16 cellular contexts compared by ENCODE assay signal in the genomic region with DNA sequence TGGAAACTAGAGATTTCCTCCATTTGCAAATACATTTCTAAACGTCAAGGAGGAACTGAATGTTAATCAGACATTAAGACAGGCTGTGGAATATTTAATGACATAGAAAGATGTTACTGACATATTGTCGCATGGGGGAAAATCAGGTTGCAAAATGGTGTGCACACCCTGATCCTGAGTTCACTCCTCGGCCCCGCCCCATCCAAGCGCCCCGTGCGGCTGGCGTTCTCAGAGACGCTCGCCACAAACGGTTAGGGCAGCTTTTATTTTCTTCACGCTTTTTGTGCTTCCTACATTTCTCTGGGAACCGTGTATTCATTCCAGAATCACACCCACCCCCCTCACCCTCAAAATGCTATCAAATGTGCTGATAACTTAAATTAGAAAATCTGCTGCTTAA. TPM values are rescaled to one million over a fixed set of nuclear protein-coding genes. Genes with fewer than 3 reads are reported as not detected.
DNase-seq lines count a peak whose midpoint lies in the region; ATAC-seq and TF ChIP-seq lines count a peak whose summit lies in the region.
"Had no signal": no experiment of that assay in that cellular context is flagged by ENCODE, and none has a peak within 500 bp of the region (broad histone marks: within the 10 kb centered on the region; RNA-seq: fewer than 3 reads in every experiment).

No MANE protein-coding gene starts in this region.

- no peaks in the 10 kb centered on the region for H3K9me3 Mint-ChIP-seq in CD14-positive monocyte

- CTCF ChIA-PET in SK-N-SH (lab: Yijun Ruan, JAX): interaction anchor here (2.5 kb wide), 1 partner anchor 63 kb away, joined by 7 read pairs; no protein-coding TSS in a partner anchor

- no peak overlapping the region for H3K9ac ChIP-seq in smooth muscle cell (ENCODE audit: low read depth)
- H3K9ac ChIP-seq in SK-N-SH: no peak overlapping the region

- H3K27ac Mint-ChIP-seq in CD14-positive monocyte (peak overlapping the region; percentile 64 to 92 (median 86)), T-helper 17 cell (peak overlapping the region; percentile 85)

- no peak overlapping the region for H2AFZ ChIP-seq in smooth muscle cell (ENCODE audit: low read depth)
- no peak overlapping the region for H2AFZ ChIP-seq in SK-N-SH (ENCODE audit: low read depth)

- TF ChIP-seq EP300 in SK-N-SH (IDR thresholded peaks at IDR 0.05; ENCODE audit: borderline replicate concordance in 1 of 2, low read depth in 1 of 2, low read length in 1 of 2): no peak

- H3K27ac ChIP-seq in left lung (peak overlapping the region in 1 of 2 donors; percentile 3), smooth muscle cell (ENCODE audit: low read depth) (no peak overlapping the region), thyroid gland (no peak overlapping the region), SK-N-SH (ENCODE audit: low read depth in 2 of 2, low read length in 1 of 2) (no peak overlapping the region)

- H3K4me2 ChIP-seq in smooth muscle cell (no peak overlapping the region), SK-N-SH (no peak overlapping the region)

- peaks cover 15% of the 10 kb centered on the region for H3F3A ChIP-seq in smooth muscle cell (ENCODE audit: low read depth)
- peaks cover 5% of the 10 kb centered on the region for H3F3A ChIP-seq in SK-N-SH (replicated peaks; ENCODE audit: insufficient read depth)

- TF ChIP-seq CTCF in CD14-positive monocyte (IDR thresholded peaks at IDR 0.05) (no peak), left lung (IDR thresholded peaks at IDR 0.05) (no peak), smooth muscle cell (IDR thresholded peaks at IDR 0.05; ENCODE audit: borderline replicate concordance, insufficient read depth, poor library complexity, severe bottlenecking) (no peak), thyroid gland (IDR thresholded peaks at IDR 0.05) (no peak), SK-N-SH (IDR thresholded peaks at IDR 0.05) (no peak)

- H3K4me1 Mint-ChIP-seq in CD14-positive monocyte: peaks cover 48% of the 10 kb centered on the region
- peaks cover 20% of the 10 kb centered on the region for H3K4me1 Mint-ChIP-seq in T-helper 17 cell

- peaks cover 32 to 39% of the 10 kb centered on the region in 2 donors for H3K36me3 Mint-ChIP-seq in CD14-positive monocyte
- H3K36me3 Mint-ChIP-seq in T-helper 17 cell (ENCODE audit: low read depth): no peaks in the 10 kb centered on the region

- 86% methylated on average over 13 of the region's 13 CpGs for WGBS in smooth muscle cell (ENCODE audit: low lambda C conversion rate)
- WGBS in thyroid gland, 2 donors: 73 to 76% methylated on average over 13 of the region's 13 CpGs
- 96% methylated on average over 13 of the region's 13 CpGs for WGBS in SK-N-SH (ENCODE audit: low lambda C conversion rate)

- H3K27me3 ChIP-seq in left lung (no peaks in the 10 kb centered on the region), smooth muscle cell (ENCODE audit: low read depth) (no peaks in the 10 kb centered on the region), thyroid gland (no peaks in the 10 kb centered on the region), SK-N-SH (ENCODE audit: insufficient read depth) (no peaks in the 10 kb centered on the region)

- peak overlapping the region; percentile 9; the same call in 1 of the 2 replicates for H3K4me3 ChIP-seq in Jurkat, Clone E6-1 (ENCODE audit: low read length)
- H3K4me3 ChIP-seq in left lung (no peak overlapping the region), smooth muscle cell (no peak overlapping the region), thyroid gland (replicated peaks in 1 of 3) (no peak overlapping the region), SK-N-SH (ENCODE audit: low read depth in 2 of 2, low read length in 1 of 2) (no peak overlapping the region)

- peak; percentile 68 for DNase-seq in CD14-positive monocyte (ENCODE audit: low spot score)
- DNase-seq in Jurkat, Clone E6-1 (ENCODE audit: low read depth, low spot score): peak; percentile 48
- DNase-seq in T-helper 17 cell: no peak
- DNase-seq in left lung: peak in 1 of 2 donors; percentile 85
- DNase-seq in smooth muscle cell (lab: John Stamatoyannopoulos, UW; ENCODE audit: unreplicated experiment): no peak
- no peak for DNase-seq in thyroid gland
- DNase-seq in SHP77 treated with DMSO at 0.1 percent for 48 hours (lab: John Stamatoyannopoulos, UW): no peak
- DNase-seq in SK-N-SH: no peak
- DNase-seq: NCI-H187, OCI-M1 had no signal

- H3K36me3 ChIP-seq in left lung: peaks cover 0 to 41% of the 10 kb centered on the region in 2 donors
- H3K36me3 ChIP-seq in smooth muscle cell (ENCODE audit: low read depth): no peaks in the 10 kb centered on the region
- H3K36me3 ChIP-seq in thyroid gland: peaks cover 6 to 7% of the 10 kb centered on the region in 2 donors
- H3K36me3 ChIP-seq in SK-N-SH (replicated peaks in 1 of 2; ENCODE audit: control insufficient read depth in 1 of 2, insufficient read depth in 2 of 2, low read length in 1 of 2): no peaks in the 10 kb centered on the region

- TF ChIP-seq RAD21 in SK-N-SH (IDR thresholded peaks at IDR 0.05; ENCODE audit: low read length): no peak

- intact Hi-C loops in CD14-positive monocyte (cut with micrococcal nuclease) (no loop called here), left lung (cut with DNase I) (no loop called here), thyroid gland (cut with DNase I) (no loop called here)

- H3K27me3 Mint-ChIP-seq in CD14-positive monocyte (ENCODE audit: low read depth in 3 of 3) (peaks cover 0 to 3% (median 0%) of the 10 kb centered on the region in 3 donors), T-helper 17 cell (peaks cover 5% of the 10 kb centered on the region)

- H3K4me3 Mint-ChIP-seq in CD14-positive monocyte: peak overlapping the region; percentile 54 to 80
- H3K4me3 Mint-ChIP-seq in T-helper 17 cell: peak overlapping the region; percentile 55

- H4K20me1 ChIP-seq in smooth muscle cell (ENCODE audit: low read depth) (no peaks in the 10 kb centered on the region), SK-N-SH (ENCODE audit: insufficient read depth) (no peaks in the 10 kb centered on the region)

- no peak for TF ChIP-seq POLR2A in thyroid gland (IDR thresholded peaks at IDR 0.05)

- peaks cover 6 to 44% of the 10 kb centered on the region in 2 donors for H3K4me1 ChIP-seq in left lung
- H3K4me1 ChIP-seq in smooth muscle cell (ENCODE audit: low read depth): peaks cover 9% of the 10 kb centered on the region
- H3K4me1 ChIP-seq in thyroid gland: peaks cover 9 to 40% of the 10 kb centered on the region in 2 donors
- H3K4me1 ChIP-seq in SK-N-SH (ENCODE audit: control insufficient read depth in 1 of 2, insufficient read depth in 2 of 2, low read depth in 1 of 2, low read length in 1 of 2): peaks cover 8 to 41% of the 10 kb centered on the region in 2 experiments

- H3K79me2 ChIP-seq in smooth muscle cell (ENCODE audit: low read depth) (no peaks in the 10 kb centered on the region), SK-N-SH (ENCODE audit: insufficient read depth) (no peaks in the 10 kb centered on the region)

- H3K9me3 ChIP-seq in T-helper 17 cell (ENCODE audit: control insufficient read depth, low read length, poor library complexity, severe bottlenecking) (no peaks in the 10 kb centered on the region), left lung (no peaks in the 10 kb centered on the region), smooth muscle cell (replicated peaks; ENCODE audit: low read depth) (no peaks in the 10 kb centered on the region), thyroid gland (no peaks in the 10 kb centered on the region), SK-N-SH (no peaks in the 10 kb centered on the region)

- no peaks in the 10 kb centered on the region for H3K9me2 ChIP-seq in SK-N-SH

- ATAC-seq in T-helper 17 cell (peak; percentile 70), left lung (peak; percentile 22)

- POLR2A ChIA-PET in SK-N-SH (lab: Yijun Ruan, JAX): no interaction called here

TF ChIP-seq in SK-N-SH, 30 proteins besides CTCF, POLR2A, EP300 and RAD21 (continues in another document):
- no peak for TF ChIP-seq EZH2phosphoT487 (IDR thresholded peaks at IDR 0.05; ENCODE audit: borderline replicate concordance, low read depth)
- no peak for TF ChIP-seq RFX5 (IDR thresholded peaks at IDR 0.05; ENCODE audit: low read length)
- no peak for TF ChIP-seq SIN3A (IDR thresholded peaks at IDR 0.05; ENCODE audit: borderline replicate concordance, low read depth, low read length)
- no peak for TF ChIP-seq FOXJ3 (CRISPR knock-in tag; IDR thresholded peaks at IDR 0.05)
- TF ChIP-seq ELF1 (IDR thresholded peaks at IDR 0.05): no peak
- TF ChIP-seq JUND (IDR thresholded peaks at IDR 0.05): no peak
- no peak for TF ChIP-seq GATA2 (CRISPR knock-in tag; IDR thresholded peaks at IDR 0.05)

RNA-seq across cellular contexts. Expression of a gene that starts 10.8 kb away (rescaled TPM):
- polyA plus RNA-seq in CD14-positive monocyte: not detected
- polyA plus RNA-seq in Jurkat, Clone E6-1 (2012; ENCODE audit: insufficient read depth, insufficient read length): not detected
- not detected for total RNA-seq in T-helper 17 cell
- not detected for total RNA-seq in left lung
- not detected in 2 replicates for total RNA-seq in smooth muscle cell
- not detected in 2 replicates for polyA plus RNA-seq in smooth muscle cell
- not detected for total RNA-seq in thyroid gland
- not detected in 2 replicates for polyA plus RNA-seq in SK-N-SH (2012; rRNA removed)
- polyA plus RNA-seq in SK-N-SH (2012; cell fraction: cytosol; rRNA removed): not detected in 2 replicates
- polyA plus RNA-seq in SK-N-SH (2012; cell fraction: nucleus; rRNA removed): not detected in 2 replicates
- total RNA-seq: epithelial cell of proximal tubule, H1, HT-29, mesenteric fat pad, renal cortical epithelial cell, subcutaneous adipose tissue had no signal
- polyA plus RNA-seq: H1 had no signal

RNA-seq across cellular contexts. Expression of a gene that starts 25.3 kb away (rescaled TPM):
- polyA plus RNA-seq in CD14-positive monocyte (not detected), smooth muscle cell (not detected in 2 replicates), SK-N-SH (2012; rRNA removed) (not detected in 2 replicates)
- not detected for polyA plus RNA-seq in Jurkat, Clone E6-1 (2012; ENCODE audit: insufficient read depth, insufficient read length)
- total RNA-seq in T-helper 17 cell (not detected), left lung (not detected), smooth muscle cell (0.63 TPM in 1 of 2 replicates, not detected in the other), thyroid gland (not detected)
- not detected in 2 replicates for polyA plus RNA-seq in SK-N-SH (2012; cell fraction: cytosol; rRNA removed)
- not detected in 2 replicates for polyA plus RNA-seq in SK-N-SH (2012; cell fraction: nucleus; rRNA removed)
- total RNA-seq: epithelial cell of proximal tubule, H1, HT-29, mesenteric fat pad, renal cortical epithelial cell, subcutaneous adipose tissue had no signal
- polyA plus RNA-seq: H1 had no signal

RNA-seq across cellular contexts. Expression of a gene that starts 52.7 kb away (rescaled TPM):
- polyA plus RNA-seq in CD14-positive monocyte: 1 to 10 TPM; 7.1 to 9.9 TPM
- polyA plus RNA-seq in Jurkat, Clone E6-1 (2012; ENCODE audit: insufficient read depth, insufficient read length): 55.9 TPM
- 100 to 1,000 TPM in 1 of 2 donors, 10 to 100 TPM in 1; 78.8 to 152 TPM for total RNA-seq in T-helper 17 cell
- total RNA-seq in left lung: 100 to 1,000 TPM; 198 to 259 TPM
- 71.2 and 94.3 TPM in 2 replicates for total RNA-seq in smooth muscle cell
- 75.8 and 130 TPM in 2 replicates for polyA plus RNA-seq in smooth muscle cell
- total RNA-seq in thyroid gland: 10 to 100 TPM; 50.7 to 69.8 (median 60.8) TPM
- 43.0 and 53.5 TPM in 2 replicates for polyA plus RNA-seq in SK-N-SH (2012; rRNA removed)
- polyA plus RNA-seq in SK-N-SH (2012; cell fraction: cytosol; rRNA removed): 26.5 and 37.7 TPM in 2 replicates
- polyA plus RNA-seq in SK-N-SH (2012; cell fraction: nucleus; rRNA removed): 122 and 155 TPM in 2 replicates

Comparison
In these comparisons a context has a peak if more than half of its experiments do, and no peak if none do; other contexts are left out.
1. DNase-seq: peak in CD14-positive monocyte (single experiment) and Jurkat, Clone E6-1 (single experiment); none in T-helper 17 cell (0 of 3), smooth muscle cell (single experiment), thyroid gland (0 of 2), SHP77 treated with DMSO at 0.1 percent for 48 hours (single experiment) and SK-N-SH (single experiment).